16 cellular contexts compared by ENCODE assay signal in the genomic region with DNA sequence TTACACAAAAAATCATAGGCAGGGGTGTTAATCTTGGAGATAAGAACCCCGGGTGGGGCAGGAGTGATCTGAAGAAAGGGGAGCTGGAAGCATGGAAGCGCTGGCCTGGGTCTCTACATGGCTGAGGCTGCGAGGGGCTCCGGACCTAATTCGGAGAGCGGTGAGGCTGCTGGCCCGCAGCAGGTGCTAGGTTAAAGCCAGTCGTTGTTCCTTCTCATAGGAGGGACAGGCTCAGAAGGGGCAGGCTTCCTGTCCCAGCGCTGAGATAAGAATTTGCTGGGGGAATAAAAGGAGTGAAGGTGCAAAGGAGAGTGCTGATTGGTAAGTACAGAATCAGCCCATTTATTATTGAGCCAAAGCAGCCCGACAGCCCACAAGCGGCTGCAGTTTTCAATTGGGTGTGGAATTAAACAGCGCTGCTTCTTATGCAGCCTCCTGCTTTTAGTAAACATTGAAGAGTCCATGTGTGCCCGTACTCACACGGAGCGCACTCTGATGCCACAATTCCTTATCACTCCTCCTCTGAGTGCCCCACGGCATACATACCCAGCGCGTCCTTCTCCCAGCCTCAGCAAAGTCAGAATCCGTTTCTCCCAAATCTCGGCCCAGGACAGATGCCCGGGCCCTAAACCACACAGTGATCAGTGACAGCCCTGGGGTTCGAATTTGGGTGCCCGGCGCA. TPM values are rescaled to one million over a fixed set of nuclear protein-coding genes. Genes with fewer than 3 reads are reported as not detected.
A peak's percentile ranks its signal among the peaks of the same experiment; 100 is the strongest.
DNase-seq lines count a peak whose midpoint lies in the region; ATAC-seq and TF ChIP-seq lines count a peak whose summit lies in the region.
"Had no signal": no experiment of that assay in that cellular context is flagged by ENCODE, and none has a peak within 500 bp of the region (broad histone marks: within the 10 kb centered on the region; RNA-seq: fewer than 3 reads in every experiment).

No MANE protein-coding gene starts in this region.

- intact Hi-C loops in mammary epithelial cell (cut with micrococcal nuclease) (no loop called here), MCF 10A (cut with micrococcal nuclease) (no loop called here), uterus (cut with DNase I; ENCODE audit: low total_unique reads) (no loop called here)

- peaks cover 28% of the 10 kb centered on the region for H3K27me3 Mint-ChIP-seq in MCF 10A (ENCODE audit: insufficient read depth, unreplicated experiment)

- DNase-seq in mammary epithelial cell: no peak
- DNase-seq in MCF 10A (ENCODE audit: unreplicated experiment): no peak
- peak; percentile 34 for DNase-seq in activated CD8-positive, alpha-beta memory T cell treated with anti-CD3 and anti-CD28 coated beads, Interleukin-2, amount 50 U/mL, for 48 hours
- DNase-seq in mesenchymal stem cell: no peak
- peak; percentile 0 to 5 for DNase-seq in uterus
- no peak for DNase-seq in SHP77 (lab: John Stamatoyannopoulos, UW)
- DNase-seq: DMS 273 treated with DMSO at 0.1 percent for 48 hours, hypothalamus, NCI-H345 had no signal

- H3K27ac ChIP-seq in mammary epithelial cell (ENCODE audit: insufficient read depth, low read depth, low read length) (no peak overlapping the region), mesenchymal stem cell (ENCODE audit: low read length, poor library complexity, severe bottlenecking) (no peak overlapping the region), uterus (no peak overlapping the region)
- H3K27ac ChIP-seq: brain microvascular endothelial cell, tibial artery, WERI-Rb-1 had no signal

- H4K20me1 ChIP-seq in mammary epithelial cell (ENCODE audit: insufficient read depth, low read length): no peaks in the 10 kb centered on the region

- no peak overlapping the region for H2BK12ac ChIP-seq in mesenchymal stem cell (ENCODE audit: low read length in 2 of 2)

- H2BK15ac ChIP-seq in mesenchymal stem cell (ENCODE audit: low read depth, poor library complexity, severe bottlenecking): peak overlapping the region; percentile 20

- H3K9ac ChIP-seq in mammary epithelial cell (ENCODE audit: insufficient read depth, low read length): no peak overlapping the region
- H3K9ac ChIP-seq in mesenchymal stem cell (ENCODE audit: low read length): peak overlapping the region; percentile 59

- H4K8ac ChIP-seq in mesenchymal stem cell (ENCODE audit: low read length): peak overlapping the region; percentile 38

- WGBS in mammary epithelial cell (ENCODE audit: low coverage, missing lambda C conversion rate): 68% methylated on average over 21 of the region's 24 CpGs
- 80% methylated on average over 24 of the region's 24 CpGs for WGBS in mesenchymal stem cell

- H2AFZ ChIP-seq in mammary epithelial cell (ENCODE audit: low read depth, low read length) (no peak overlapping the region), mesenchymal stem cell (ENCODE audit: low read depth, low read length) (no peak overlapping the region)

- H3K4me3 Mint-ChIP-seq in MCF 10A (ENCODE audit: unreplicated experiment): no peak overlapping the region

- no peak overlapping the region for H2BK120ac ChIP-seq in mesenchymal stem cell (ENCODE audit: low read depth, low read length)

- H3K27ac Mint-ChIP-seq in MCF 10A (ENCODE audit: low read depth, unreplicated experiment): no peak overlapping the region

- no peak overlapping the region for H2BK5ac ChIP-seq in mesenchymal stem cell (ENCODE audit: low read depth, low read length, poor library complexity, severe bottlenecking)

- no peak overlapping the region for H3K4ac ChIP-seq in mesenchymal stem cell (ENCODE audit: low read depth in 1 of 2, low read length in 2 of 2)

- H3K27me3 ChIP-seq in mammary epithelial cell (ENCODE audit: insufficient read depth, low read length) (peaks cover 13% of the 10 kb centered on the region), mesenchymal stem cell (ENCODE audit: control insufficient read depth in 1 of 2, insufficient read depth in 1 of 2, low read length in 2 of 2) (peaks cover 11 to 52% of the 10 kb centered on the region in 2 experiments), uterus (no peaks in the 10 kb centered on the region)

- H3K36me3 Mint-ChIP-seq in MCF 10A (ENCODE audit: insufficient read depth, unreplicated experiment): no peaks in the 10 kb centered on the region

- peaks cover 16% of the 10 kb centered on the region for H3K4me1 Mint-ChIP-seq in MCF 10A (ENCODE audit: insufficient read depth, unreplicated experiment)

- no peaks in the 10 kb centered on the region for H3K79me2 ChIP-seq in mammary epithelial cell (ENCODE audit: insufficient read depth, low read length)

- H3K4me2 ChIP-seq in mammary epithelial cell (ENCODE audit: insufficient read depth, low read depth, low read length) (peak overlapping the region; percentile 29), mesenchymal stem cell (ENCODE audit: low read length, poor library complexity, severe bottlenecking) (no peak overlapping the region)

- ATAC-seq in GM19351 (IDR thresholded peaks at IDR 0.05; ENCODE audit: unreplicated experiment) (no peak), HG03159 (IDR thresholded peaks at IDR 0.05; ENCODE audit: unreplicated experiment) (no peak)

- H3K36me3 ChIP-seq in mammary epithelial cell (ENCODE audit: insufficient read depth, low read length): no peaks in the 10 kb centered on the region
- H3K36me3 ChIP-seq in mesenchymal stem cell (ENCODE audit: control insufficient read depth in 1 of 2, insufficient read depth in 2 of 2, low read depth in 1 of 2, low read length in 2 of 2): no peaks in the 10 kb centered on the region
- no peaks in the 10 kb centered on the region for H3K36me3 ChIP-seq in uterus
- H3K36me3 ChIP-seq: brain microvascular endothelial cell, tibial artery, WERI-Rb-1 had no signal

- no peak overlapping the region for H3K14ac ChIP-seq in mesenchymal stem cell (ENCODE audit: low read length in 2 of 2)

- POLR2A ChIA-PET in MCF 10A (lab: Yijun Ruan, JAX): no interaction called here

- CTCF ChIA-PET in mammary epithelial cell (lab: Charles Lee; ENCODE audit: low non-redundant PET): no interaction called here
- CTCF ChIA-PET in MCF 10A (lab: Yijun Ruan, JAX): interaction anchor here (0.6 to 0.9 kb wide), 2 partner anchors 18 to 1918 kb away, joined by 3 to 4 read pairs; no protein-coding TSS in a partner anchor

- no peak overlapping the region for H3K4me3 ChIP-seq in mammary epithelial cell (replicated peaks in 1 of 3; ENCODE audit: insufficient read depth in 1 of 3, low read depth in 2 of 3, low read length in 3 of 3)
- no peak overlapping the region for H3K4me3 ChIP-seq in mesenchymal stem cell (ENCODE audit: insufficient read depth in 1 of 2, low read depth in 1 of 2, low read length in 2 of 2)
- H3K4me3 ChIP-seq in uterus: no peak overlapping the region
- H3K4me3 ChIP-seq: tibial artery had no signal

- H3K4me1 ChIP-seq in mammary epithelial cell (ENCODE audit: insufficient read depth, low read length): peaks cover 8% of the 10 kb centered on the region
- H3K4me1 ChIP-seq in mesenchymal stem cell (ENCODE audit: control insufficient read depth, insufficient read depth, low read depth, low read length): peaks cover 24% of the 10 kb centered on the region
- H3K4me1 ChIP-seq in uterus: no peaks in the 10 kb centered on the region

- H3K9me3 ChIP-seq in mammary epithelial cell (replicated peaks; ENCODE audit: insufficient read depth, low read length): no peaks in the 10 kb centered on the region
- H3K9me3 ChIP-seq in mesenchymal stem cell (ENCODE audit: control insufficient read depth, low read length): no peaks in the 10 kb centered on the region
- H3K9me3 ChIP-seq in uterus: no peaks in the 10 kb centered on the region
- H3K9me3 ChIP-seq: tibial artery had no signal

- peak overlapping the region; percentile 41 for H2AK5ac ChIP-seq in mesenchymal stem cell (ENCODE audit: low read length, severe bottlenecking)

- no peak for TF ChIP-seq POLR2A in uterus (IDR thresholded peaks at IDR 0.05)

- in situ Hi-C loops in mammary epithelial cell (cut with MboI; ENCODE audit: low sequenced_read_pairs in 2 of 2): no loop called here

- BruUV-seq in mammary epithelial cell (replicated peaks; lab: Mats Ljungman, UMichigan) (no TSS peak), MCF 10A (replicated peaks; lab: Mats Ljungman, UMichigan) (no TSS peak)

- H3K18ac ChIP-seq in mesenchymal stem cell (ENCODE audit: low read depth in 1 of 2, low read length in 2 of 2): no peak overlapping the region

- no peak for TF ChIP-seq CTCF in mammary epithelial cell (conservative IDR thresholded peaks at IDR 0.05 in 1 of 2, IDR thresholded peaks at IDR 0.05 in 1 of 2; ENCODE audit: extremely low read depth in 1 of 2, insufficient read depth in 1 of 2, low read depth in 1 of 2, low read length in 2 of 2)
- TF ChIP-seq CTCF in MCF 10A (IDR thresholded peaks at IDR 0.05; ENCODE audit: unreplicated experiment): no peak
- TF ChIP-seq CTCF in uterus (IDR thresholded peaks at IDR 0.05): no peak

- H3K23ac ChIP-seq in mesenchymal stem cell (ENCODE audit: low read length in 2 of 2): no peak overlapping the region

- H4K91ac ChIP-seq in mesenchymal stem cell (ENCODE audit: low read length): peak overlapping the region; percentile 21

- dilution Hi-C loops in mammary epithelial cell (cut with HindIII; ENCODE audit: low sequenced_read_pairs): no loop called here

- H3K9me3 Mint-ChIP-seq in MCF 10A (ENCODE audit: unreplicated experiment): no peaks in the 10 kb centered on the region

- H3K79me1 ChIP-seq in mesenchymal stem cell (replicated peaks; ENCODE audit: low read length, poor library complexity, severe bottlenecking): no peaks in the 10 kb centered on the region

RNA-seq across cellular contexts. Expression of a gene that starts 17.1 kb away (rescaled TPM):
- total RNA-seq in mammary epithelial cell (not detected), MCF 10A (2022) (not detected in 2 replicates), uterus (under 1 TPM in 2 of 4 donors, not detected in 2; 0.24 to 0.62 TPM)
- polyA plus RNA-seq in mammary epithelial cell: not detected
- polyA minus RNA-seq in mammary epithelial cell: not detected
- not detected for polyA plus RNA-seq in mesenchymal stem cell (2013, experiment 1 of 2)
- not detected for polyA plus RNA-seq in mesenchymal stem cell (2013, experiment 2 of 2)
- total RNA-seq: endothelial cell of umbilical vein had no signal

RNA-seq across cellular contexts. Expression of a gene that starts 17.6 kb away (rescaled TPM):
- total RNA-seq in mammary epithelial cell (not detected), MCF 10A (2022) (not detected in 2 replicates), uterus (not detected)
- not detected for polyA plus RNA-seq in mammary epithelial cell
- polyA minus RNA-seq in mammary epithelial cell: not detected
- not detected for polyA plus RNA-seq in mesenchymal stem cell (2013, experiment 1 of 2)
- polyA plus RNA-seq in mesenchymal stem cell (2013, experiment 2 of 2): not detected
- total RNA-seq: endothelial cell of umbilical vein, mononuclear cell had no signal
- polyA plus RNA-seq: endothelial cell of umbilical vein had no signal

RNA-seq across cellular contexts. Expression of a gene that starts 23.5 kb away (rescaled TPM):
- total RNA-seq in mammary epithelial cell (not detected), MCF 10A (2022) (not detected in 2 replicates), uterus (under 1 TPM in 1 of 4 donors, not detected in 3; 0.07 TPM)
- polyA plus RNA-seq in mammary epithelial cell: not detected
- polyA minus RNA-seq in mammary epithelial cell: not detected
- polyA plus RNA-seq in mesenchymal stem cell (2013, experiment 1 of 2): not detected
- not detected for polyA plus RNA-seq in mesenchymal stem cell (2013, experiment 2 of 2)
- total RNA-seq: endothelial cell of umbilical vein, mononuclear cell had no signal
- polyA plus RNA-seq: endothelial cell of umbilical vein had no signal

Comparison
In these comparisons a context has a peak if more than half of its experiments do, and no peak if none do; other contexts are left out.
1. DNase-seq: peak in activated CD8-positive, alpha-beta memory T cell treated with anti-CD3 and anti-CD28 coated beads, Interleukin-2, amount 50 U/mL, for 48 hours (single experiment) and uterus (2 of 2); none in mammary epithelial cell (single experiment), MCF 10A (single experiment), mesenchymal stem cell (single experiment) and SHP77 (0 of 2).